In the genomic region with DNA sequence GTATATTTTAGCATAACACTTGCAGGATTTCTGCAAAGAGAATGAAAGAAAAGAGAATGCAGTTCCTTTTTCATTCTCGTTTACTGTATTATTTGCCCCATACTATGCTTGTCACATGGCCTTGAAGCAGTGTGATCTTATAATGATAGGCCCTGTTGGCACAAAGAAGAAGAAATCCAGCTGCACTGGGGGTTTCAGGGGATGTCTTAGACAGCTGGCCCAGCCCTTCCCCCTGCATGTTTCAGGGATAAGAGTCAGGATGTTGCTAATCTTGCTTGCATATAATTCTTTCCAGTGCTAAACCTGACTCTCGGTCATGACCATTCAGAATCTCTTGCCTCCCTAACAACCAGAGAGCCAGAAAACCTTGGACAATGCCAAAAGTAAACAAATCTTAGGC, we compare ENCODE assay signal across 19 cellular contexts.
A peak's percentile ranks its signal among the peaks of the same experiment; 100 is the strongest.
DNase-seq lines count a peak whose midpoint lies in the region; TF ChIP-seq lines count a peak whose summit lies in the region.
"Had no signal": no experiment of that assay in that cellular context is flagged by ENCODE, and none has a peak within 500 bp of the region (broad histone marks: within the 10 kb centered on the region; RNA-seq: fewer than 3 reads in every experiment).

No MANE protein-coding gene starts in this region.

- H3K27ac ChIP-seq in esophagus muscularis mucosa (replicated peaks in 1 of 4), result no peak overlapping the region
- H3K27ac ChIP-seq: 22Rv1, A549, BLaER1, HL-60 had no signal

- no peaks in the 10 kb centered on the region for H3K36me3 ChIP-seq in HAP-1 (replicated peaks)
- no peaks in the 10 kb centered on the region for H3K36me3 ChIP-seq in esophagus muscularis mucosa
- H3K36me3 ChIP-seq: BLaER1 had no signal

- 44% methylated on average over 2 of the region's 2 CpGs for WGBS in esophagus muscularis mucosa

- H3K9me3 ChIP-seq in HAP-1 (no peaks in the 10 kb centered on the region), esophagus muscularis mucosa (no peaks in the 10 kb centered on the region)
- H3K9me3 ChIP-seq: A549, BLaER1 had no signal

- DNase-seq in NCI-H1092 treated with DMSO at 0.1 percent for 48 hours (lab: John Stamatoyannopoulos, UW), result peak; percentile 68
- no peak for DNase-seq in NCI-H1092 (lab: John Stamatoyannopoulos, UW)
- DNase-seq in HAP-1 (ENCODE audit: low spot score in 2 of 2), result peak; percentile 64 to 77
- DNase-seq in NCI-H82 treated with DMSO at 0.1 percent for 48 hours (lab: John Stamatoyannopoulos, UW; ENCODE audit: unreplicated experiment), result peak; percentile 83
- DNase-seq in esophagus muscularis mucosa (ENCODE audit: extremely low spot score), result peak; percentile 60
- no peak for DNase-seq in activated effector memory CD4-positive, alpha-beta T cell treated with anti-CD3 and anti-CD28 coated beads, Interleukin-2, amount 50 U/mL, for 16 hours
- no peak for DNase-seq in H4 (ENCODE audit: low spot score)
- no peak for DNase-seq in OCI-M2 (lab: John Stamatoyannopoulos, UW; ENCODE audit: unreplicated experiment)
- DNase-seq: CD4-positive, alpha-beta memory T cell; DMS 273 treated with DMSO at 0.1 percent for 48 hours; DMS53; DND-41; EL; HCEC 1CT had no signal

- no peak for TF ChIP-seq EP300 in esophagus muscularis mucosa (IDR thresholded peaks at IDR 0.05)

- intact Hi-C loops in esophagus muscularis mucosa (cut with DNase I), result no loop called here

- H3K27me3 ChIP-seq in HAP-1 (ENCODE audit: low read depth), result no peaks in the 10 kb centered on the region
- no peaks in the 10 kb centered on the region for H3K27me3 ChIP-seq in esophagus muscularis mucosa
- H3K27me3 ChIP-seq: BLaER1 had no signal

- TF ChIP-seq POLR2A in esophagus muscularis mucosa (IDR thresholded peaks at IDR 0.05; ENCODE audit: low read depth), result no peak

- no peak for TF ChIP-seq CTCF in esophagus muscularis mucosa (IDR thresholded peaks at IDR 0.05)

- no peak overlapping the region for H3K4me3 ChIP-seq in HAP-1
- H3K4me3 ChIP-seq in esophagus muscularis mucosa, result no peak overlapping the region
- H3K4me3 ChIP-seq: A549, BLaER1, GM12878 had no signal

- H3K4me1 ChIP-seq in HAP-1 (peaks cover 11% of the 10 kb centered on the region), esophagus muscularis mucosa (no peaks in the 10 kb centered on the region)
- H3K4me1 ChIP-seq: A549, BLaER1 had no signal

- in situ Hi-C loops in HAP-1 (cut with MboI; ENCODE audit: low sequenced_read_pairs), result no loop called here

Comparison
In these comparisons a context has a peak if more than half of its experiments do, and no peak if none do; other contexts are left out.
1. DNase-seq: peak in NCI-H1092 treated with DMSO at 0.1 percent for 48 hours (single experiment), HAP-1 (2 of 2), NCI-H82 treated with DMSO at 0.1 percent for 48 hours (single experiment) and esophagus muscularis mucosa (single experiment); none in NCI-H1092 (single experiment), activated effector memory CD4-positive, alpha-beta T cell treated with anti-CD3 and anti-CD28 coated beads, Interleukin-2, amount 50 U/mL, for 16 hours (single experiment), H4 (single experiment) and OCI-M2 (single experiment).